1 cellular context compared by ENCODE assay signal in the genomic region with DNA sequence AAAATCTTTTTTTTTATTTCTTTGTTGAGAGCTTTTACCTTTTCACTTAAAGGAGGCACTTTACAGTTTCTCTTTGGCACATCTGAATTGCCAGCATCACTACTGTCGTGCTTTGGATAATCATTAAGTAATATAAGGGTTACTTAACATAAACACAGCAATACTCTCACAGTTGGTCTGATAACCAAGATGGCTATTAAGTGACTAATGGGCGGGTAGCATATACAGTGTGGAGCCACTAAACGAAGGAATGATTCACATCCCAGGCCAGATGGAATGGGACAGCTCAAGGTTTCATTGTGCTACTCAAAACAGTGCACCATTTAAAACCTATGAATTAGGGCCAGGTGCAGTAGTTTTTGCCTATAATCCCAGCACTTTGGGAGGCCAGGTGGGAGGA.
A peak's percentile ranks its signal among the peaks of the same experiment; 100 is the strongest.
TF ChIP-seq lines count a peak whose summit lies in the region.

No MANE protein-coding gene starts in this region.

TF ChIP-seq in IMR-90, 13 proteins besides CTCF, POLR2A, EP300 and RAD21:
- TF ChIP-seq MXI1 (IDR thresholded peaks at IDR 0.05; ENCODE audit: borderline replicate concordance, low read depth, low read length): no peak
- TF ChIP-seq RCOR1 (IDR thresholded peaks at IDR 0.05; ENCODE audit: insufficient replicate concordance, low read length): no peak
- TF ChIP-seq, protein P1, sequence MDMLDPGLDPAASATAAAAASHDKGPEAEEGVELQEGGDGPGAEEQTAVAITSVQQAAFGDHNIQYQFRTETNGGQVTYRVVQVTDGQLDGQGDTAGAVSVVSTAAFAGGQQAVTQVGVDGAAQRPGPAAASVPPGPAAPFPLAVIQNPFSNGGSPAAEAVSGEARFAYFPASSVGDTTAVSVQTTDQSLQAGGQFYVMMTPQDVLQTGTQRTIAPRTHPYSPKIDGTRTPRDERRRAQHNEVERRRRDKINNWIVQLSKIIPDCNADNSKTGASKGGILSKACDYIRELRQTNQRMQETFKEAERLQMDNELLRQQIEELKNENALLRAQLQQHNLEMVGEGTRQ (IDR thresholded peaks at IDR 0.05; ENCODE audit: low read depth, low read length): no peak
- no peak for TF ChIP-seq MAFK (IDR thresholded peaks at IDR 0.05; ENCODE audit: low read depth, low read length)
- TF ChIP-seq RFX5 (IDR thresholded peaks at IDR 0.05; ENCODE audit: low read depth, low read length): no peak
- peak; percentile 74 for TF ChIP-seq FOS (IDR thresholded peaks at IDR 0.05; ENCODE audit: low read depth, low read length)
- no peak for TF ChIP-seq NFE2L2 (IDR thresholded peaks at IDR 0.05; ENCODE audit: low read depth, low read length)
- TF ChIP-seq SMC3 (IDR thresholded peaks at IDR 0.05; ENCODE audit: low read depth, low read length): no peak
- no peak for TF ChIP-seq BHLHE40 (IDR thresholded peaks at IDR 0.05; ENCODE audit: low read depth, low read length)
- peak; percentile 43; the same call in 1 of the 2 replicates for TF ChIP-seq CEBPB (IDR thresholded peaks at IDR 0.05; ENCODE audit: low read depth, low read length)
- TF ChIP-seq, protein P2, sequence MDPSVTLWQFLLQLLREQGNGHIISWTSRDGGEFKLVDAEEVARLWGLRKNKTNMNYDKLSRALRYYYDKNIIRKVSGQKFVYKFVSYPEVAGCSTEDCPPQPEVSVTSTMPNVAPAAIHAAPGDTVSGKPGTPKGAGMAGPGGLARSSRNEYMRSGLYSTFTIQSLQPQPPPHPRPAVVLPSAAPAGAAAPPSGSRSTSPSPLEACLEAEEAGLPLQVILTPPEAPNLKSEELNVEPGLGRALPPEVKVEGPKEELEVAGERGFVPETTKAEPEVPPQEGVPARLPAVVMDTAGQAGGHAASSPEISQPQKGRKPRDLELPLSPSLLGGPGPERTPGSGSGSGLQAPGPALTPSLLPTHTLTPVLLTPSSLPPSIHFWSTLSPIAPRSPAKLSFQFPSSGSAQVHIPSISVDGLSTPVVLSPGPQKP (IDR thresholded peaks at IDR 0.05; ENCODE audit: borderline replicate concordance, low read depth, low read length): no peak
- no peak for TF ChIP-seq CHD1 (IDR thresholded peaks at IDR 0.05; ENCODE audit: low read depth, low read length)
